In genomic region chr1:169860187-169860586, GRCh38 we compare ENCODE assay signal across 1 cellular context.
TF ChIP-seq lines count a peak whose summit lies in the region.

No MANE protein-coding gene starts in this region.

TF ChIP-seq in K562, 482 proteins besides CTCF, POLR2A, EP300 and RAD21 (continued from another document):
- TF ChIP-seq AFF1 (IDR thresholded peaks at IDR 0.05; ENCODE audit: low read depth in 1 of 2, partially characterized antibody in 2 of 2), result no peak
- no peak for TF ChIP-seq SUPT5H (IDR thresholded peaks at IDR 0.05)
- no peak for TF ChIP-seq ETV6 (IDR thresholded peaks at IDR 0.05; ENCODE audit: borderline replicate concordance in 1 of 2, low read depth in 2 of 2, low read length in 1 of 2)
- no peak for TF ChIP-seq ETV6 (CRISPR knock-in tag; IDR thresholded peaks at IDR 0.05; ENCODE audit: borderline replicate concordance)
- TF ChIP-seq STAT5B (CRISPR knock-in tag; IDR thresholded peaks at IDR 0.05), result no peak
- TF ChIP-seq SOX6 (IDR thresholded peaks at IDR 0.05), result no peak
- TF ChIP-seq ZFX (CRISPR knock-in tag; IDR thresholded peaks at IDR 0.05), result no peak
- no peak for TF ChIP-seq SNIP1 (IDR thresholded peaks at IDR 0.05; ENCODE audit: low read depth)
TF ChIP-seq in K562: peak in this region for 0.
